ENCODE assay signal across 8 cellular contexts in the genomic region with DNA sequence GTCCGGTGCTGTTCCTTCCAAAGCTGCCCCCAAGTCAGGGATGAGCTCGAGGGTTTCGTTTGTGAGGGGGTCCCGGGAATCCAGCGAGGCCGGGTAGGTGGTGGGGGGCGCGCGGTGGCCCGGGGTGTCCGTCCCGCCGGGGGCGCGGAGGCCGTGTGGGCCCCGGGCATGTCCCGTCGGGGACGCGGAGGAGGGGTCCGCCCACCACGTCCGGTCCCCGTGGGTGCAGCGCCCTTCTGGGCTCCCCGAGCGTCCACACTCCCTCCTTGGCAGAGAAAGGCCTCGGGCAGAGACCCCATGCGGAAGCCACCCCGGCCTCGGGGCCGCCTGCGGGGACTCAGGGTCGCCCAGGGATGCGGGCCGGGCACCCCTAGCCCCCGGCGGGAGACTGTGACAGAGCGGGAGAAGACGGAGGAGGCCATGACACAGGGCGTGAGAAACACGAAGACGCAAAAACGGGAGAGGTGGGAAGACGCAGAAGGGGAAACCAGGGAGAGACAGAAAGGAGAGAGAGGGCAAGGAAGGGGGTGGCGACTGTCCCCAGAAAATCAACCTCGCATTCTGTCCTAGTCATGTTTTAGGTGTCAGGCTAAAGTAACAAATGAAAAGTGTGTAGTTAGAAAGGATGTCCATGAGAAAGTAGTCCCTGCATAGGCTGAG. TPM values are rescaled to one million over a fixed set of nuclear protein-coding genes. Genes with fewer than 3 reads are reported as not detected.
DNase-seq lines count a peak whose midpoint lies in the region; ATAC-seq and TF ChIP-seq lines count a peak whose summit lies in the region.

No MANE protein-coding gene starts in this region.

- H3K36me3 Mint-ChIP-seq in IgD-negative memory B cell: peaks cover 7% of the 10 kb centered on the region

- H3K4me1 ChIP-seq in DND-41 (ENCODE audit: insufficient read depth, low read length) (peaks cover 20% of the 10 kb centered on the region), iPS-18a (ENCODE audit: control insufficient read depth, low read depth, low read length) (peaks cover 13% of the 10 kb centered on the region), skeletal muscle tissue (ENCODE audit: control insufficient read depth in 3 of 3, insufficient read depth in 3 of 3, low read length in 3 of 3) (peaks cover 7 to 21% (median 7%) of the 10 kb centered on the region in 3 donors)

- H4K20me1 ChIP-seq in DND-41 (ENCODE audit: insufficient read depth, low read length): no peaks in the 10 kb centered on the region

- H2AFZ ChIP-seq in DND-41 (ENCODE audit: low read depth, low read length): peak overlapping the region; percentile 99

- H3K27ac ChIP-seq in DND-41 (ENCODE audit: low read length): peak overlapping the region; percentile 100
- H3K27ac ChIP-seq in iPS-18a (ENCODE audit: low read length): peak overlapping the region; percentile 9
- H3K27ac ChIP-seq in skeletal muscle tissue (ENCODE audit: low read depth, low read length): peak overlapping the region; percentile 89

- in situ Hi-C loops in astrocyte of the cerebellum (cut with HindIII; ENCODE audit: low sequenced_read_pairs): no loop called here

- H3K4me3 ChIP-seq in DND-41 (ENCODE audit: low read depth in 1 of 2, low read length in 2 of 2) (peak overlapping the region; percentile 92 to 99), astrocyte of the cerebellum (ENCODE audit: low read depth, low read length) (peak overlapping the region; percentile 98), iPS-18a (ENCODE audit: low read length) (peak overlapping the region; percentile 96), skeletal muscle tissue (ENCODE audit: low read length in 3 of 3) (peak overlapping the region; percentile 86 to 100 (median 98))

- H3K4me1 Mint-ChIP-seq in IgD-negative memory B cell: peaks cover 10 to 20% (median 18%) of the 10 kb centered on the region in 3 donors

- H3K9me3 ChIP-seq in DND-41 (ENCODE audit: insufficient read depth, low read length, severe bottlenecking) (peaks cover 8% of the 10 kb centered on the region), iPS-18a (ENCODE audit: control insufficient read depth, low read depth, low read length) (peaks cover 8% of the 10 kb centered on the region), skeletal muscle tissue (ENCODE audit: control insufficient read depth in 3 of 3, low read length in 3 of 3) (no peaks in the 10 kb centered on the region)

- no peak for TF ChIP-seq CTCF in DND-41 (IDR thresholded peaks at IDR 0.05; ENCODE audit: borderline replicate concordance, extremely low read depth, low read length, poor library complexity, severe bottlenecking)
- TF ChIP-seq CTCF in astrocyte of the cerebellum (IDR thresholded peaks at IDR 0.05; ENCODE audit: low read depth, low read length, missing control alignments): no peak

- no peaks in the 10 kb centered on the region for H3K27me3 Mint-ChIP-seq in IgD-negative memory B cell

- H3K4me3 Mint-ChIP-seq in IgD-negative memory B cell: peak overlapping the region; percentile 94 to 100 (median 100)

- peak overlapping the region; percentile 86 for H3K4me2 ChIP-seq in DND-41 (ENCODE audit: insufficient read depth, low read length)

- H3K36me3 ChIP-seq in DND-41 (ENCODE audit: insufficient read depth, low read length) (peaks cover 43% of the 10 kb centered on the region), iPS-18a (ENCODE audit: control insufficient read depth, low read depth, low read length) (peaks cover 11% of the 10 kb centered on the region), skeletal muscle tissue (ENCODE audit: control insufficient read depth in 3 of 3, insufficient read depth in 3 of 3, low read length in 3 of 3) (peaks cover 0 to 7% (median 4%) of the 10 kb centered on the region in 3 donors)

- ATAC-seq in DND-41 (ENCODE audit: insufficient read depth, low read depth) (peak; percentile 67), GM21515 (IDR thresholded peaks at IDR 0.05; ENCODE audit: unreplicated experiment) (peak; percentile 40)

- H3K9ac ChIP-seq in DND-41 (ENCODE audit: low read depth, low read length) (peak overlapping the region; percentile 99), iPS-18a (ENCODE audit: low read length) (peak overlapping the region; percentile 93), skeletal muscle tissue (ENCODE audit: low read depth in 1 of 3, low read length in 3 of 3) (peak overlapping the region; percentile 84 to 97 (median 95))

- H3K27me3 ChIP-seq in DND-41 (ENCODE audit: insufficient read depth, low read length, poor library complexity) (no peaks in the 10 kb centered on the region), iPS-18a (ENCODE audit: control insufficient read depth, insufficient read depth, low read length) (no peaks in the 10 kb centered on the region), skeletal muscle tissue (ENCODE audit: control insufficient read depth in 3 of 3, insufficient read depth in 3 of 3, low read length in 3 of 3) (no peaks in the 10 kb centered on the region)

- H3K9me3 Mint-ChIP-seq in IgD-negative memory B cell: peaks cover 0 to 5% (median 4%) of the 10 kb centered on the region in 3 donors

- peak; percentile 77 for DNase-seq in DND-41
- DNase-seq in T-helper 1 cell: peak in 4 of 5 donors; percentile 32 to 77 (median 43)
- no peak for DNase-seq in astrocyte of the cerebellum (ENCODE audit: low read depth)
- no peak for DNase-seq in NCI-H187 treated with DMSO at 0.1 percent for 48 hours (lab: John Stamatoyannopoulos, UW)

- peak overlapping the region; percentile 94 to 98 (median 98) for H3K27ac Mint-ChIP-seq in IgD-negative memory B cell

- peaks cover 41% of the 10 kb centered on the region for H3K79me2 ChIP-seq in DND-41 (ENCODE audit: insufficient read depth, low read length)

RNA-seq across cellular contexts. Expression of gene ZNF425, which starts 0.7 kb away (rescaled TPM):
- polyA plus RNA-seq in IgD-negative memory B cell: 0.95 TPM
- total RNA-seq in skeletal muscle tissue: 5.2 TPM

RNA-seq across cellular contexts. Expression of gene ZNF398, which starts 20.5 kb away (rescaled TPM):
- polyA plus RNA-seq in IgD-negative memory B cell: 13.2 TPM
- total RNA-seq in skeletal muscle tissue: 9.4 TPM

RNA-seq across cellular contexts. Expression of gene ZNF786, which starts 36.3 kb away (rescaled TPM):
- polyA plus RNA-seq in IgD-negative memory B cell: 12.8 TPM
- total RNA-seq in skeletal muscle tissue: 6.3 TPM

Comparison
In these comparisons a context has a peak if more than half of its experiments do, and no peak if none do; other contexts are left out.
1. DNase-seq: peak in DND-41 (single experiment) and T-helper 1 cell (4 of 5); none in astrocyte of the cerebellum (single experiment) and NCI-H187 treated with DMSO at 0.1 percent for 48 hours (single experiment).
2. H3K27ac ChIP-seq: peak in every context shown above with its lines; median percentile 100 in DND-41; 89 in skeletal muscle tissue; 9 in iPS-18a.
3. Peak in every context shown above with its lines, with median percentiles within 50 percentile points of each other: H3K4me3 ChIP-seq and H3K9ac ChIP-seq.